ENCODE assay signal across 1 cellular context in the genomic region with DNA sequence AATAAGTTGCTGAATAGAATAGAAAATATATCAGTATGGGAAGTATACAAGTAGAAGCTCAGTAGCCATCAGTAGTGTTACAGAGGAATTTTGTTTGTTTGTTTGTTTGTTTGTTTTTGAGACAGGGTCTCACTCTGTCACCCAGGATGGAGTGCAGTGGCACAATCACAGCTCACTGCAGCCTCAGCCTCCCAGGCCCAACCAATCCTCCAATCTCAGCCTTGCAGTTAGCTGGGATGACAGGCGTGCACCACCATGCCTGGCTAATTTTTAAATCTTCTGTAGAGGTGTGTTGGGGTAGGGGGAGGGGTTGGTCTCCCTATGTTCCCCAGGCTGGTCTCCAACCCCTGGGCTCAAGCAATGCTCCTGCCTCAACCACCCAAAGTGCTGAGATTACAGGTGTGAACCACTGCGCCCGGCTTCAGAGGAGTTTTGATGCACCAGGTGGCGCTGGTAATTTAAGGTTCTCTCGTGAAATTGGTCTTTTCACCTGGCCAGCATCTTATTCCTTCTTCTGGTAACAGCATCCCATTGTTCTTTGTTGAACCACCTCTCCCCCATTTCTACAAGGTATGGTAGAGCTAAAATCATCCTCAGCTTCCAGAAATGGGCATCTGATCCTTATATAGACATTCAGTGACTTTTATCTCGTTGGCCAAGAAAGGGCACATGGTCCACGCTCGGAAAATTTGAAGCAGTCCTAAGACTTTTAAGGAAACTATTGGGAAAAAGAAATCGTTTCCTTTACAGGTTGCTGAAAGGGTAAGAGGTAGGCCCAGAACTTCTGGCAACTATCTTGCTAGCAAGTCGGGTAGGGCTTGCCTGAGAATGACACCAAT.
TF ChIP-seq lines count a peak whose summit lies in the region.

No MANE protein-coding gene starts in this region.

TF ChIP-seq in WTC11, 78 proteins besides CTCF, POLR2A, EP300 and RAD21 (continued from another document):
- TF ChIP-seq, protein P1, sequence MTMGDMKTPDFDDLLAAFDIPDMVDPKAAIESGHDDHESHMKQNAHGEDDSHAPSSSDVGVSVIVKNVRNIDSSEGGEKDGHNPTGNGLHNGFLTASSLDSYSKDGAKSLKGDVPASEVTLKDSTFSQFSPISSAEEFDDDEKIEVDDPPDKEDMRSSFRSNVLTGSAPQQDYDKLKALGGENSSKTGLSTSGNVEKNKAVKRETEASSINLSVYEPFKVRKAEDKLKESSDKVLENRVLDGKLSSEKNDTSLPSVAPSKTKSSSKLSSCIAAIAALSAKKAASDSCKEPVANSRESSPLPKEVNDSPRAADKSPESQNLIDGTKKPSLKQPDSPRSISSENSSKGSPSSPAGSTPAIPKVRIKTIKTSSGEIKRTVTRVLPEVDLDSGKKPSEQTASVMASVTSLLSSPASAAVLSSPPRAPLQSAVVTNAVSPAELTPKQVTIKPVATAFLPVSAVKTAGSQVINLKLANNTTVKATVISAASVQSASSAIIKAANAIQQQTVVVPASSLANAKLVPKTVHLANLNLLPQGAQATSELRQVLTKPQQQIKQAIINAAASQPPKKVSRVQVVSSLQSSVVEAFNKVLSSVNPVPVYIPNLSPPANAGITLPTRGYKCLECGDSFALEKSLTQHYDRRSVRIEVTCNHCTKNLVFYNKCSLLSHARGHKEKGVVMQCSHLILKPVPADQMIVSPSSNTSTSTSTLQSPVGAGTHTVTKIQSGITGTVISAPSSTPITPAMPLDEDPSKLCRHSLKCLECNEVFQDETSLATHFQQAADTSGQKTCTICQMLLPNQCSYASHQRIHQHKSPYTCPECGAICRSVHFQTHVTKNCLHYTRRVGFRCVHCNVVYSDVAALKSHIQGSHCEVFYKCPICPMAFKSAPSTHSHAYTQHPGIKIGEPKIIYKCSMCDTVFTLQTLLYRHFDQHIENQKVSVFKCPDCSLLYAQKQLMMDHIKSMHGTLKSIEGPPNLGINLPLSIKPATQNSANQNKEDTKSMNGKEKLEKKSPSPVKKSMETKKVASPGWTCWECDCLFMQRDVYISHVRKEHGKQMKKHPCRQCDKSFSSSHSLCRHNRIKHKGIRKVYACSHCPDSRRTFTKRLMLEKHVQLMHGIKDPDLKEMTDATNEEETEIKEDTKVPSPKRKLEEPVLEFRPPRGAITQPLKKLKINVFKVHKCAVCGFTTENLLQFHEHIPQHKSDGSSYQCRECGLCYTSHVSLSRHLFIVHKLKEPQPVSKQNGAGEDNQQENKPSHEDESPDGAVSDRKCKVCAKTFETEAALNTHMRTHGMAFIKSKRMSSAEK (CRISPR knock-in tag; IDR thresholded peaks at IDR 0.05; ENCODE audit: borderline replicate concordance) = no peak
- TF ChIP-seq MYBL2 (CRISPR knock-in tag; IDR thresholded peaks at IDR 0.05) (no peak), CBFB (CRISPR knock-in tag; IDR thresholded peaks at IDR 0.05; ENCODE audit: low read depth) (no peak), SP1 (CRISPR knock-in tag; conservative IDR thresholded peaks at IDR 0.05) (no peak), ELF4 (CRISPR knock-in tag; IDR thresholded peaks at IDR 0.05; ENCODE audit: low read depth) (no peak)
- TF ChIP-seq, protein P2, sequence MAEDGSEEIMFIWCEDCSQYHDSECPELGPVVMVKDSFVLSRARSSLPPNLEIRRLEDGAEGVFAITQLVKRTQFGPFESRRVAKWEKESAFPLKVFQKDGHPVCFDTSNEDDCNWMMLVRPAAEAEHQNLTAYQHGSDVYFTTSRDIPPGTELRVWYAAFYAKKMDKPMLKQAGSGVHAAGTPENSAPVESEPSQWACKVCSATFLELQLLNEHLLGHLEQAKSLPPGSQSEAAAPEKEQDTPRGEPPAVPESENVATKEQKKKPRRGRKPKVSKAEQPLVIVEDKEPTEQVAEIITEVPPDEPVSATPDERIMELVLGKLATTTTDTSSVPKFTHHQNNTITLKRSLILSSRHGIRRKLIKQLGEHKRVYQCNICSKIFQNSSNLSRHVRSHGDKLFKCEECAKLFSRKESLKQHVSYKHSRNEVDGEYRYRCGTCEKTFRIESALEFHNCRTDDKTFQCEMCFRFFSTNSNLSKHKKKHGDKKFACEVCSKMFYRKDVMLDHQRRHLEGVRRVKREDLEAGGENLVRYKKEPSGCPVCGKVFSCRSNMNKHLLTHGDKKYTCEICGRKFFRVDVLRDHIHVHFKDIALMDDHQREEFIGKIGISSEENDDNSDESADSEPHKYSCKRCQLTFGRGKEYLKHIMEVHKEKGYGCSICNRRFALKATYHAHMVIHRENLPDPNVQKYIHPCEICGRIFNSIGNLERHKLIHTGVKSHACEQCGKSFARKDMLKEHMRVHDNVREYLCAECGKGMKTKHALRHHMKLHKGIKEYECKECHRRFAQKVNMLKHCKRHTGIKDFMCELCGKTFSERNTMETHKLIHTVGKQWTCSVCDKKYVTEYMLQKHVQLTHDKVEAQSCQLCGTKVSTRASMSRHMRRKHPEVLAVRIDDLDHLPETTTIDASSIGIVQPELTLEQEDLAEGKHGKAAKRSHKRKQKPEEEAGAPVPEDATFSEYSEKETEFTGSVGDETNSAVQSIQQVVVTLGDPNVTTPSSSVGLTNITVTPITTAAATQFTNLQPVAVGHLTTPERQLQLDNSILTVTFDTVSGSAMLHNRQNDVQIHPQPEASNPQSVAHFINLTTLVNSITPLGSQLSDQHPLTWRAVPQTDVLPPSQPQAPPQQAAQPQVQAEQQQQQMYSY (CRISPR knock-in tag; IDR thresholded peaks at IDR 0.05) = no peak
- TF ChIP-seq, protein P3, sequence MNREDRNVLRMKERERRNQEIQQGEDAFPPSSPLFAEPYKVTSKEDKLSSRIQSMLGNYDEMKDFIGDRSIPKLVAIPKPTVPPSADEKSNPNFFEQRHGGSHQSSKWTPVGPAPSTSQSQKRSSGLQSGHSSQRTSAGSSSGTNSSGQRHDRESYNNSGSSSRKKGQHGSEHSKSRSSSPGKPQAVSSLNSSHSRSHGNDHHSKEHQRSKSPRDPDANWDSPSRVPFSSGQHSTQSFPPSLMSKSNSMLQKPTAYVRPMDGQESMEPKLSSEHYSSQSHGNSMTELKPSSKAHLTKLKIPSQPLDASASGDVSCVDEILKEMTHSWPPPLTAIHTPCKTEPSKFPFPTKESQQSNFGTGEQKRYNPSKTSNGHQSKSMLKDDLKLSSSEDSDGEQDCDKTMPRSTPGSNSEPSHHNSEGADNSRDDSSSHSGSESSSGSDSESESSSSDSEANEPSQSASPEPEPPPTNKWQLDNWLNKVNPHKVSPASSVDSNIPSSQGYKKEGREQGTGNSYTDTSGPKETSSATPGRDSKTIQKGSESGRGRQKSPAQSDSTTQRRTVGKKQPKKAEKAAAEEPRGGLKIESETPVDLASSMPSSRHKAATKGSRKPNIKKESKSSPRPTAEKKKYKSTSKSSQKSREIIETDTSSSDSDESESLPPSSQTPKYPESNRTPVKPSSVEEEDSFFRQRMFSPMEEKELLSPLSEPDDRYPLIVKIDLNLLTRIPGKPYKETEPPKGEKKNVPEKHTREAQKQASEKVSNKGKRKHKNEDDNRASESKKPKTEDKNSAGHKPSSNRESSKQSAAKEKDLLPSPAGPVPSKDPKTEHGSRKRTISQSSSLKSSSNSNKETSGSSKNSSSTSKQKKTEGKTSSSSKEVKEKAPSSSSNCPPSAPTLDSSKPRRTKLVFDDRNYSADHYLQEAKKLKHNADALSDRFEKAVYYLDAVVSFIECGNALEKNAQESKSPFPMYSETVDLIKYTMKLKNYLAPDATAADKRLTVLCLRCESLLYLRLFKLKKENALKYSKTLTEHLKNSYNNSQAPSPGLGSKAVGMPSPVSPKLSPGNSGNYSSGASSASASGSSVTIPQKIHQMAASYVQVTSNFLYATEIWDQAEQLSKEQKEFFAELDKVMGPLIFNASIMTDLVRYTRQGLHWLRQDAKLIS (CRISPR knock-in tag; IDR thresholded peaks at IDR 0.05; ENCODE audit: borderline replicate concordance) = no peak
- TF ChIP-seq, protein P4, sequence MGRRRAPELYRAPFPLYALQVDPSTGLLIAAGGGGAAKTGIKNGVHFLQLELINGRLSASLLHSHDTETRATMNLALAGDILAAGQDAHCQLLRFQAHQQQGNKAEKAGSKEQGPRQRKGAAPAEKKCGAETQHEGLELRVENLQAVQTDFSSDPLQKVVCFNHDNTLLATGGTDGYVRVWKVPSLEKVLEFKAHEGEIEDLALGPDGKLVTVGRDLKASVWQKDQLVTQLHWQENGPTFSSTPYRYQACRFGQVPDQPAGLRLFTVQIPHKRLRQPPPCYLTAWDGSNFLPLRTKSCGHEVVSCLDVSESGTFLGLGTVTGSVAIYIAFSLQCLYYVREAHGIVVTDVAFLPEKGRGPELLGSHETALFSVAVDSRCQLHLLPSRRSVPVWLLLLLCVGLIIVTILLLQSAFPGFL (CRISPR knock-in tag; IDR thresholded peaks at IDR 0.05; ENCODE audit: borderline replicate concordance) = no peak
- TF ChIP-seq, protein P5, sequence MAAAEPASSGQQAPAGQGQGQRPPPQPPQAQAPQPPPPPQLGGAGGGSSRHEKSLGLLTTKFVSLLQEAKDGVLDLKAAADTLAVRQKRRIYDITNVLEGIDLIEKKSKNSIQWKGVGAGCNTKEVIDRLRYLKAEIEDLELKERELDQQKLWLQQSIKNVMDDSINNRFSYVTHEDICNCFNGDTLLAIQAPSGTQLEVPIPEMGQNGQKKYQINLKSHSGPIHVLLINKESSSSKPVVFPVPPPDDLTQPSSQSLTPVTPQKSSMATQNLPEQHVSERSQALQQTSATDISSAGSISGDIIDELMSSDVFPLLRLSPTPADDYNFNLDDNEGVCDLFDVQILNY (CRISPR knock-in tag; IDR thresholded peaks at IDR 0.05) = no peak
TF ChIP-seq in WTC11: peak in this region for 0.
